In the genomic region with DNA sequence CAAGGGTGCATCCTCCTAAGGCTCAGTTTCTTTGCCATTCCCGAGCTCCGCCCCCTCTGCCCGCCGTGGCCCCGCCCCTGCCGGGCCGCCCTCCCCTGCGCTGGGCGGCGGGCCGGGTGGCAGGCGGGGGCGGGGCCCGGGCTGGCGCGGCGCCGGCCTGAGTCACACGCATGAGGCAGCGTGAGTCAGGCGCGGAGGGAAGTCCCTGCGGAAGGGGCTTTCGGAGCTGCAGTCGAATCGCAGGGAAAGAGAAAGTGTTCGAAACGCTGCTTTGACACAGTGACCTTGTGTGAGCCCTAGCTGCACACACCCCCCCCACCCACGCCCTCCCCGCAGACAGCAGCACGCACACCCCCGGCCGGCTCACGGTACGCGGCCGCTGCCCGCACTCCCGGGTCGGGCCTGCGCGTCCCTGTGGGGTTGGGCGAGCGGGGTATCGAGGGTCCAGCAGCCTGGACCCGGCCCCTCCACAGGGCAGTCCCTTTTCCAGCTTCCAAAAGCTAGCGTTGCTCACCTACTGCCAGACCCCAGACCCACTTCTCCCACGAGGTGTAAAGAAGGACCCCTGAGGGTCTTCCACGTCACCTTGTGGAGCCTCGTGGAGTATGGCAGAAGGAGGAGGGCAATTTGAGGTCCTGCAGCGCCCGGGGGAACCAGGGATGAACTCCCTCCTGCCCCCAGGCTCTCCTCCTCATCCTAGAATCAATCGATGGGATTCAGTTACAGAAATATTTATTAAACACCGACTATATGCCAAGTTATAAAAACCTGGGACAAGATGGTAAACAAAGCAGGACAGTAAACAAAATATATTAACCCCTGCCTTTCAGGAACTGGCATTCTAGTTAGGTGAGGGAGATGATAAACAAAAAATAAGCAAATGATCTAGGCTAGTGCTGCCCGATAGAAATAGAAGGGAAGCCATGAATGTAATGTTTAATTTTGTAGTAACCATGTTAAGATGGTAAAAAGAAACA, we compare ENCODE assay signal across 1 cellular context.
TF ChIP-seq lines count a peak whose summit lies in the region.

No MANE protein-coding gene starts in this region.

TF ChIP-seq in HepG2, 621 proteins besides CTCF, POLR2A, EP300 and RAD21 (continued from another document and continues in another):
- TF ChIP-seq, protein P1, sequence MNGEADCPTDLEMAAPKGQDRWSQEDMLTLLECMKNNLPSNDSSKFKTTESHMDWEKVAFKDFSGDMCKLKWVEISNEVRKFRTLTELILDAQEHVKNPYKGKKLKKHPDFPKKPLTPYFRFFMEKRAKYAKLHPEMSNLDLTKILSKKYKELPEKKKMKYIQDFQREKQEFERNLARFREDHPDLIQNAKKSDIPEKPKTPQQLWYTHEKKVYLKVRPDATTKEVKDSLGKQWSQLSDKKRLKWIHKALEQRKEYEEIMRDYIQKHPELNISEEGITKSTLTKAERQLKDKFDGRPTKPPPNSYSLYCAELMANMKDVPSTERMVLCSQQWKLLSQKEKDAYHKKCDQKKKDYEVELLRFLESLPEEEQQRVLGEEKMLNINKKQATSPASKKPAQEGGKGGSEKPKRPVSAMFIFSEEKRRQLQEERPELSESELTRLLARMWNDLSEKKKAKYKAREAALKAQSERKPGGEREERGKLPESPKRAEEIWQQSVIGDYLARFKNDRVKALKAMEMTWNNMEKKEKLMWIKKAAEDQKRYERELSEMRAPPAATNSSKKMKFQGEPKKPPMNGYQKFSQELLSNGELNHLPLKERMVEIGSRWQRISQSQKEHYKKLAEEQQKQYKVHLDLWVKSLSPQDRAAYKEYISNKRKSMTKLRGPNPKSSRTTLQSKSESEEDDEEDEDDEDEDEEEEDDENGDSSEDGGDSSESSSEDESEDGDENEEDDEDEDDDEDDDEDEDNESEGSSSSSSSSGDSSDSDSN (CRISPR knock-in tag; IDR thresholded peaks at IDR 0.05): peak; percentile 59
- peak; percentile 43; the same call in 1 of the 2 replicates for TF ChIP-seq RARA (CRISPR knock-in tag; IDR thresholded peaks at IDR 0.05)
- no peak for TF ChIP-seq CREM (IDR thresholded peaks at IDR 0.05)
- no peak for TF ChIP-seq CREM (CRISPR knock-in tag; IDR thresholded peaks at IDR 0.05)
- 0 out of 2 replicates have a peak, but pooled peaks have one; percentile 55 for TF ChIP-seq SMAD9 (CRISPR knock-in tag; IDR thresholded peaks at IDR 0.05)
- TF ChIP-seq, protein P2, sequence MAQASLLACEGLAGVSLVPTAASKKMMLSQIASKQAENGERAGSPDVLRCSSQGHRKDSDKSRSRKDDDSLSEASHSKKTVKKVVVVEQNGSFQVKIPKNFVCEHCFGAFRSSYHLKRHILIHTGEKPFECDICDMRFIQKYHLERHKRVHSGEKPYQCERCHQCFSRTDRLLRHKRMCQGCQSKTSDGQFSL (CRISPR knock-in tag; IDR thresholded peaks at IDR 0.05): peak; percentile 84; the same call in 1 of the 2 replicates
- TF ChIP-seq ZNF777 (CRISPR knock-in tag; IDR thresholded peaks at IDR 0.05): peak; percentile 30; the same call in 1 of the 2 replicates
- TF ChIP-seq, protein P3, sequence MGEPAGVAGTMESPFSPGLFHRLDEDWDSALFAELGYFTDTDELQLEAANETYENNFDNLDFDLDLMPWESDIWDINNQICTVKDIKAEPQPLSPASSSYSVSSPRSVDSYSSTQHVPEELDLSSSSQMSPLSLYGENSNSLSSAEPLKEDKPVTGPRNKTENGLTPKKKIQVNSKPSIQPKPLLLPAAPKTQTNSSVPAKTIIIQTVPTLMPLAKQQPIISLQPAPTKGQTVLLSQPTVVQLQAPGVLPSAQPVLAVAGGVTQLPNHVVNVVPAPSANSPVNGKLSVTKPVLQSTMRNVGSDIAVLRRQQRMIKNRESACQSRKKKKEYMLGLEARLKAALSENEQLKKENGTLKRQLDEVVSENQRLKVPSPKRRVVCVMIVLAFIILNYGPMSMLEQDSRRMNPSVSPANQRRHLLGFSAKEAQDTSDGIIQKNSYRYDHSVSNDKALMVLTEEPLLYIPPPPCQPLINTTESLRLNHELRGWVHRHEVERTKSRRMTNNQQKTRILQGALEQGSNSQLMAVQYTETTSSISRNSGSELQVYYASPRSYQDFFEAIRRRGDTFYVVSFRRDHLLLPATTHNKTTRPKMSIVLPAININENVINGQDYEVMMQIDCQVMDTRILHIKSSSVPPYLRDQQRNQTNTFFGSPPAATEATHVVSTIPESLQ (CRISPR knock-in tag; conservative IDR thresholded peaks at IDR 0.05): no peak
- peak; percentile 78; the same call in 1 of the 2 replicates for TF ChIP-seq ZNF451 (CRISPR knock-in tag; IDR thresholded peaks at IDR 0.05)
- peak; percentile 8 for TF ChIP-seq XRCC5 (optimal IDR thresholded peaks at IDR 0.05; ENCODE audit: low read length)
- TF ChIP-seq, protein P4, sequence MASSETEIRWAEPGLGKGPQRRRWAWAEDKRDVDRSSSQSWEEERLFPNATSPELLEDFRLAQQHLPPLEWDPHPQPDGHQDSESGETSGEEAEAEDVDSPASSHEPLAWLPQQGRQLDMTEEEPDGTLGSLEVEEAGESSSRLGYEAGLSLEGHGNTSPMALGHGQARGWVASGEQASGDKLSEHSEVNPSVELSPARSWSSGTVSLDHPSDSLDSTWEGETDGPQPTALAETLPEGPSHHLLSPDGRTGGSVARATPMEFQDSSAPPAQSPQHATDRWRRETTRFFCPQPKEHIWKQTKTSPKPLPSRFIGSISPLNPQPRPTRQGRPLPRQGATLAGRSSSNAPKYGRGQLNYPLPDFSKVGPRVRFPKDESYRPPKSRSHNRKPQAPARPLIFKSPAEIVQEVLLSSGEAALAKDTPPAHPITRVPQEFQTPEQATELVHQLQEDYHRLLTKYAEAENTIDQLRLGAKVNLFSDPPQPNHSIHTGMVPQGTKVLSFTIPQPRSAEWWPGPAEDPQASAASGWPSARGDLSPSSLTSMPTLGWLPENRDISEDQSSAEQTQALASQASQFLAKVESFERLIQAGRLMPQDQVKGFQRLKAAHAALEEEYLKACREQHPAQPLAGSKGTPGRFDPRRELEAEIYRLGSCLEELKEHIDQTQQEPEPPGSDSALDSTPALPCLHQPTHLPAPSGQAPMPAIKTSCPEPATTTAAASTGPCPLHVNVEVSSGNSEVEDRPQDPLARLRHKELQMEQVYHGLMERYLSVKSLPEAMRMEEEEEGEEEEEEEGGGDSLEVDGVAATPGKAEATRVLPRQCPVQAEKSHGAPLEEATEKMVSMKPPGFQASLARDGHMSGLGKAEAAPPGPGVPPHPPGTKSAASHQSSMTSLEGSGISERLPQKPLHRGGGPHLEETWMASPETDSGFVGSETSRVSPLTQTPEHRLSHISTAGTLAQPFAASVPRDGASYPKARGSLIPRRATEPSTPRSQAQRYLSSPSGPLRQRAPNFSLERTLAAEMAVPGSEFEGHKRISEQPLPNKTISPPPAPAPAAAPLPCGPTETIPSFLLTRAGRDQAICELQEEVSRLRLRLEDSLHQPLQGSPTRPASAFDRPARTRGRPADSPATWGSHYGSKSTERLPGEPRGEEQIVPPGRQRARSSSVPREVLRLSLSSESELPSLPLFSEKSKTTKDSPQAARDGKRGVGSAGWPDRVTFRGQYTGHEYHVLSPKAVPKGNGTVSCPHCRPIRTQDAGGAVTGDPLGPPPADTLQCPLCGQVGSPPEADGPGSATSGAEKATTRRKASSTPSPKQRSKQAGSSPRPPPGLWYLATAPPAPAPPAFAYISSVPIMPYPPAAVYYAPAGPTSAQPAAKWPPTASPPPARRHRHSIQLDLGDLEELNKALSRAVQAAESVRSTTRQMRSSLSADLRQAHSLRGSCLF (CRISPR knock-in tag; IDR thresholded peaks at IDR 0.05; ENCODE audit: borderline replicate concordance): no peak
- TF ChIP-seq ZNF557 (CRISPR knock-in tag; IDR thresholded peaks at IDR 0.05): no peak
- TF ChIP-seq ZNF546 (CRISPR knock-in tag; conservative IDR thresholded peaks at IDR 0.05): no peak
- TF ChIP-seq FOXK1 (CRISPR knock-in tag; IDR thresholded peaks at IDR 0.05; ENCODE audit: borderline replicate concordance, low read depth): peak; percentile 26; the same call in 1 of the 2 replicates
- TF ChIP-seq, protein P5, sequence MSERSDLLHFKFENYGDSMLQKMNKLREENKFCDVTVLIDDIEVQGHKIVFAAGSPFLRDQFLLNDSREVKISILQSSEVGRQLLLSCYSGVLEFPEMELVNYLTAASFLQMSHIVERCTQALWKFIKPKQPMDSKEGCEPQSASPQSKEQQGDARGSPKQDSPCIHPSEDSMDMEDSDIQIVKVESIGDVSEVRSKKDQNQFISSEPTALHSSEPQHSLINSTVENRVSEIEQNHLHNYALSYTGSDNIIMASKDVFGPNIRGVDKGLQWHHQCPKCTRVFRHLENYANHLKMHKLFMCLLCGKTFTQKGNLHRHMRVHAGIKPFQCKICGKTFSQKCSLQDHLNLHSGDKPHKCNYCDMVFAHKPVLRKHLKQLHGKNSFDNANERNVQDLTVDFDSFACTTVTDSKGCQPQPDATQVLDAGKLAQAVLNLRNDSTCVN (CRISPR knock-in tag; IDR thresholded peaks at IDR 0.05; ENCODE audit: borderline replicate concordance): no peak; the same call in 1 of the 2 replicates
- TF ChIP-seq KDM6A (CRISPR knock-in tag; IDR thresholded peaks at IDR 0.05; ENCODE audit: low read depth): no peak
- 0 out of 2 replicates have a peak, but pooled peaks have one; percentile 44 for TF ChIP-seq HMG20B (CRISPR knock-in tag; conservative IDR thresholded peaks at IDR 0.05)
- TF ChIP-seq, protein P6, sequence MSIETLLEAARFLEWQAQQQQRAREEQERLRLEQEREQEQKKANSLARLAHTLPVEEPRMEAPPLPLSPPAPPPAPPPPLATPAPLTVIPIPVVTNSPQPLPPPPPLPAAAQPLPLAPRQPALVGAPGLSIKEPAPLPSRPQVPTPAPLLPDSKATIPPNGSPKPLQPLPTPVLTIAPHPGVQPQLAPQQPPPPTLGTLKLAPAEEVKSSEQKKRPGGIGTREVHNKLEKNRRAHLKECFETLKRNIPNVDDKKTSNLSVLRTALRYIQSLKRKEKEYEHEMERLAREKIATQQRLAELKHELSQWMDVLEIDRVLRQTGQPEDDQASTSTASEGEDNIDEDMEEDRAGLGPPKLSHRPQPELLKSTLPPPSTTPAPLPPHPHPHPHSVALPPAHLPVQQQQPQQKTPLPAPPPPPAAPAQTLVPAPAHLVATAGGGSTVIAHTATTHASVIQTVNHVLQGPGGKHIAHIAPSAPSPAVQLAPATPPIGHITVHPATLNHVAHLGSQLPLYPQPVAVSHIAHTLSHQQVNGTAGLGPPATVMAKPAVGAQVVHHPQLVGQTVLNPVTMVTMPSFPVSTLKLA (IDR thresholded peaks at IDR 0.05): no peak
- TF ChIP-seq, protein P7, sequence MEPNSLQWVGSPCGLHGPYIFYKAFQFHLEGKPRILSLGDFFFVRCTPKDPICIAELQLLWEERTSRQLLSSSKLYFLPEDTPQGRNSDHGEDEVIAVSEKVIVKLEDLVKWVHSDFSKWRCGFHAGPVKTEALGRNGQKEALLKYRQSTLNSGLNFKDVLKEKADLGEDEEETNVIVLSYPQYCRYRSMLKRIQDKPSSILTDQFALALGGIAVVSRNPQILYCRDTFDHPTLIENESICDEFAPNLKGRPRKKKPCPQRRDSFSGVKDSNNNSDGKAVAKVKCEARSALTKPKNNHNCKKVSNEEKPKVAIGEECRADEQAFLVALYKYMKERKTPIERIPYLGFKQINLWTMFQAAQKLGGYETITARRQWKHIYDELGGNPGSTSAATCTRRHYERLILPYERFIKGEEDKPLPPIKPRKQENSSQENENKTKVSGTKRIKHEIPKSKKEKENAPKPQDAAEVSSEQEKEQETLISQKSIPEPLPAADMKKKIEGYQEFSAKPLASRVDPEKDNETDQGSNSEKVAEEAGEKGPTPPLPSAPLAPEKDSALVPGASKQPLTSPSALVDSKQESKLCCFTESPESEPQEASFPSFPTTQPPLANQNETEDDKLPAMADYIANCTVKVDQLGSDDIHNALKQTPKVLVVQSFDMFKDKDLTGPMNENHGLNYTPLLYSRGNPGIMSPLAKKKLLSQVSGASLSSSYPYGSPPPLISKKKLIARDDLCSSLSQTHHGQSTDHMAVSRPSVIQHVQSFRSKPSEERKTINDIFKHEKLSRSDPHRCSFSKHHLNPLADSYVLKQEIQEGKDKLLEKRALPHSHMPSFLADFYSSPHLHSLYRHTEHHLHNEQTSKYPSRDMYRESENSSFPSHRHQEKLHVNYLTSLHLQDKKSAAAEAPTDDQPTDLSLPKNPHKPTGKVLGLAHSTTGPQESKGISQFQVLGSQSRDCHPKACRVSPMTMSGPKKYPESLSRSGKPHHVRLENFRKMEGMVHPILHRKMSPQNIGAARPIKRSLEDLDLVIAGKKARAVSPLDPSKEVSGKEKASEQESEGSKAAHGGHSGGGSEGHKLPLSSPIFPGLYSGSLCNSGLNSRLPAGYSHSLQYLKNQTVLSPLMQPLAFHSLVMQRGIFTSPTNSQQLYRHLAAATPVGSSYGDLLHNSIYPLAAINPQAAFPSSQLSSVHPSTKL (CRISPR knock-in tag; IDR thresholded peaks at IDR 0.05): no peak; the same call in 1 of the 2 replicates
- no peak for TF ChIP-seq PAF1 (CRISPR knock-in tag; IDR thresholded peaks at IDR 0.05)
- no peak for TF ChIP-seq GPN1 (CRISPR knock-in tag; IDR thresholded peaks at IDR 0.05; ENCODE audit: borderline replicate concordance)
- TF ChIP-seq ZNF501 (CRISPR knock-in tag; IDR thresholded peaks at IDR 0.05): no peak
- TF ChIP-seq SOX5 (CRISPR knock-in tag; IDR thresholded peaks at IDR 0.05; ENCODE audit: borderline replicate concordance): no peak
- TF ChIP-seq REXO4 (CRISPR knock-in tag; IDR thresholded peaks at IDR 0.05; ENCODE audit: borderline replicate concordance): no peak
- TF ChIP-seq FOXJ3 (CRISPR knock-in tag; IDR thresholded peaks at IDR 0.05; ENCODE audit: borderline replicate concordance): no peak
- TF ChIP-seq CENPX (CRISPR knock-in tag; IDR thresholded peaks at IDR 0.05): no peak
- peak; percentile 64 for TF ChIP-seq SALL1 (CRISPR knock-in tag; IDR thresholded peaks at IDR 0.05)
- TF ChIP-seq CBX2 (IDR thresholded peaks at IDR 0.05; ENCODE audit: low read depth, low read length): no peak
- TF ChIP-seq CBX2 (CRISPR knock-in tag; IDR thresholded peaks at IDR 0.05; ENCODE audit: low read depth): no peak
- TF ChIP-seq MAF1 (CRISPR knock-in tag; IDR thresholded peaks at IDR 0.05; ENCODE audit: borderline replicate concordance): peak; percentile 84; the same call in 1 of the 2 replicates
- TF ChIP-seq, protein P8, sequence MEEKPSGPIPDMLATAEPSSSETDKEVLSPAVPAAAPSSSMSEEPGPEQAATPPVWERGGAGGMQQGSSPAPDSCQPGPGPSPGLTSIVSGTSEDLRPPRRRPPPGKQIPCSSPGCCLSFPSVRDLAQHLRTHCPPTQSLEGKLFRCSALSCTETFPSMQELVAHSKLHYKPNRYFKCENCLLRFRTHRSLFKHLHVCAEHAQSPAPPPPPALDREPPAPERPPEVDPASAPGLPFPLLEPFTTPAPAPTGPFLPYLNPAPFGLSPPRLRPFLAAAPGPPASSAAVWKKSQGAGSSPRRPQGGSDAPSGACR (CRISPR knock-in tag; IDR thresholded peaks at IDR 0.05): peak; percentile 13; the same call in 1 of the 2 replicates
- TF ChIP-seq SRSF4 (IDR thresholded peaks at IDR 0.05; ENCODE audit: low read depth, low read length, poor library complexity, severe bottlenecking): no peak
- TF ChIP-seq ZSCAN29 (CRISPR knock-in tag; conservative IDR thresholded peaks at IDR 0.05): no peak
- TF ChIP-seq, protein P9, sequence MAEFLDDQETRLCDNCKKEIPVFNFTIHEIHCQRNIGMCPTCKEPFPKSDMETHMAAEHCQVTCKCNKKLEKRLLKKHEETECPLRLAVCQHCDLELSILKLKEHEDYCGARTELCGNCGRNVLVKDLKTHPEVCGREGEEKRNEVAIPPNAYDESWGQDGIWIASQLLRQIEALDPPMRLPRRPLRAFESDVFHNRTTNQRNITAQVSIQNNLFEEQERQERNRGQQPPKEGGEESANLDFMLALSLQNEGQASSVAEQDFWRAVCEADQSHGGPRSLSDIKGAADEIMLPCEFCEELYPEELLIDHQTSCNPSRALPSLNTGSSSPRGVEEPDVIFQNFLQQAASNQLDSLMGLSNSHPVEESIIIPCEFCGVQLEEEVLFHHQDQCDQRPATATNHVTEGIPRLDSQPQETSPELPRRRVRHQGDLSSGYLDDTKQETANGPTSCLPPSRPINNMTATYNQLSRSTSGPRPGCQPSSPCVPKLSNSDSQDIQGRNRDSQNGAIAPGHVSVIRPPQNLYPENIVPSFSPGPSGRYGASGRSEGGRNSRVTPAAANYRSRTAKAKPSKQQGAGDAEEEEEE (CRISPR knock-in tag; IDR thresholded peaks at IDR 0.05; ENCODE audit: borderline replicate concordance): no peak
- TF ChIP-seq HES4 (CRISPR knock-in tag; IDR thresholded peaks at IDR 0.05; ENCODE audit: borderline replicate concordance): peak; percentile 37; the same call in 1 of the 2 replicates
